In genomic region chr1:10960954-10961833, GRCh38 we compare ENCODE assay signal across 8 cellular contexts. TPM values are rescaled to one million over a fixed set of nuclear protein-coding genes. Genes with fewer than 3 reads are reported as not detected.
DNase-seq lines count a peak whose midpoint lies in the region; ATAC-seq and TF ChIP-seq lines count a peak whose summit lies in the region.

No MANE protein-coding gene starts in this region.

- DNase-seq in DMS153 treated with DMSO at 0.1 percent for 48 hours (lab: John Stamatoyannopoulos, UW; ENCODE audit: unreplicated experiment) = peak; percentile 93
- DNase-seq in NCI-H774 (lab: John Stamatoyannopoulos, UW) = peak; percentile 64
- DNase-seq in activated CD8-positive, alpha-beta memory T cell treated with anti-CD3 and anti-CD28 coated beads for 24 hours = peak; percentile 94
- peak; percentile 91 for DNase-seq in endothelial cell (ENCODE audit: low spot score)
- DNase-seq in middle frontal gyrus (ENCODE audit: extremely low spot score, low spot score) = peak; percentile 55
- DNase-seq in stimulated activated CD8-positive, alpha-beta memory T cell treated with anti-CD3 and anti-CD28 coated beads, Interleukin-4, amount 100 ng/mL, for 4 hours (ENCODE audit: low read depth in 2 of 2, low spot score in 1 of 2) = peak; percentile 46 to 79

- TF ChIP-seq CTCF in endothelial cell (IDR thresholded peaks at IDR 0.05; ENCODE audit: unreplicated experiment) = peak; percentile 94

- H3K9me3 Mint-ChIP-seq in endothelial cell (ENCODE audit: unreplicated experiment) = no peaks in the 10 kb centered on the region

- H3K4me3 Mint-ChIP-seq in endothelial cell (ENCODE audit: unreplicated experiment) = no peak overlapping the region

- H3K27ac Mint-ChIP-seq in endothelial cell (ENCODE audit: unreplicated experiment) = no peak overlapping the region

- peaks cover 10% of the 10 kb centered on the region for H3K27me3 Mint-ChIP-seq in endothelial cell (ENCODE audit: unreplicated experiment)

- peaks cover 8% of the 10 kb centered on the region for H3K4me1 Mint-ChIP-seq in endothelial cell (ENCODE audit: unreplicated experiment)

- peak; percentile 52 for ATAC-seq in HG03175 (IDR thresholded peaks at IDR 0.05; ENCODE audit: unreplicated experiment)
- ATAC-seq in GM21529 (IDR thresholded peaks at IDR 0.05; ENCODE audit: unreplicated experiment) = no peak

- H3K36me3 Mint-ChIP-seq in endothelial cell (ENCODE audit: low read depth, unreplicated experiment) = no peaks in the 10 kb centered on the region

RNA-seq across cellular contexts. Expression of gene TARDBP, which starts 51.3 kb away (rescaled TPM):
- 161 TPM for total RNA-seq in endothelial cell (ENCODE audit: unreplicated experiment)
